2 cellular contexts compared by ENCODE assay signal in genomic region chr12:93753838-93754429, GRCh38.
TF ChIP-seq lines count a peak whose summit lies in the region.

No MANE protein-coding gene starts in this region.

TF ChIP-seq in A549, 52 proteins besides CTCF, POLR2A, EP300 and RAD21 (continued from another document):
- TF ChIP-seq ELK1 (IDR thresholded peaks at IDR 0.05; ENCODE audit: low read depth, low read length): no peak
- TF ChIP-seq RNF2 (IDR thresholded peaks at IDR 0.05; ENCODE audit: borderline replicate concordance, low read depth): no peak
- no peak for TF ChIP-seq FOSB (CRISPR knock-in tag; IDR thresholded peaks at IDR 0.05)
- no peak for TF ChIP-seq ESRRA (IDR thresholded peaks at IDR 0.05; ENCODE audit: borderline replicate concordance, low read length)
- TF ChIP-seq ZFP36 (IDR thresholded peaks at IDR 0.05; ENCODE audit: borderline replicate concordance, partially characterized antibody): peak; percentile 5
- no peak for TF ChIP-seq JUN (IDR thresholded peaks at IDR 0.05)

TF ChIP-seq in IMR-90, 13 proteins besides CTCF, POLR2A, EP300 and RAD21 (continued from another document):
- TF ChIP-seq ELK1 (IDR thresholded peaks at IDR 0.05; ENCODE audit: borderline replicate concordance, low read depth, low read length) (no peak), FOS (IDR thresholded peaks at IDR 0.05; ENCODE audit: low read depth, low read length) (no peak), MAFK (IDR thresholded peaks at IDR 0.05; ENCODE audit: low read depth, low read length) (no peak), RFX5 (IDR thresholded peaks at IDR 0.05; ENCODE audit: low read depth, low read length) (no peak), SMC3 (IDR thresholded peaks at IDR 0.05; ENCODE audit: low read depth, low read length) (no peak), NFE2L2 (IDR thresholded peaks at IDR 0.05; ENCODE audit: low read depth, low read length) (no peak), BHLHE40 (IDR thresholded peaks at IDR 0.05; ENCODE audit: low read depth, low read length) (no peak), MXI1 (IDR thresholded peaks at IDR 0.05; ENCODE audit: borderline replicate concordance, low read depth, low read length) (no peak), RCOR1 (IDR thresholded peaks at IDR 0.05; ENCODE audit: insufficient replicate concordance, low read length) (no peak)
